In genomic region chr7:105790996-105791395, GRCh38 we compare ENCODE assay signal across 18 cellular contexts.
"Had no signal": no experiment of that assay in that cellular context is flagged by ENCODE, and none has a peak within 500 bp of the region (broad histone marks: within the 10 kb centered on the region; RNA-seq: fewer than 3 reads in every experiment).

No MANE protein-coding gene starts in this region.

- H3K4me3 Mint-ChIP-seq: activated B cell treated with CpG ODN at 0.5 μM for 24 hours; activated CD4-positive, alpha-beta T cell treated with anti-CD3 and anti-CD28 coated beads, Interleukin-2, amount 10 ng/mL, durations not matched to agents 24 days and 14 days; activated naive CD4-positive, alpha-beta T cell treated with anti-CD3 and anti-CD28 coated beads, Interleukin-2, amount 10 ng/mL, durations not matched to agents 7 days and 5 days; endodermal cell; immature natural killer cell; natural killer cell treated with Interleukin-12 subunit alpha and Interleukin-12 subunit beta and Interleukin-15 and Interleukin-18, amount 100 ng/mL, for 72 hours had no signal

- H3K4me3 ChIP-seq: esophagus muscularis mucosa, thyroid gland, vagina had no signal

- H3K36me3 ChIP-seq: thyroid gland, vagina had no signal

- ATAC-seq: natural killer cell treated with Interleukin-12 subunit alpha and Interleukin-12 subunit beta and Interleukin-15 and Interleukin-18, amount 100 ng/mL, for 72 hours had no signal

- H3K27ac Mint-ChIP-seq: activated B cell treated with CpG ODN at 0.5 μM for 24 hours; activated CD4-positive, alpha-beta T cell treated with anti-CD3 and anti-CD28 coated beads, Interleukin-2, amount 10 ng/mL, durations not matched to agents 24 days and 14 days; activated naive CD4-positive, alpha-beta T cell treated with anti-CD3 and anti-CD28 coated beads, Interleukin-2, amount 10 ng/mL, durations not matched to agents 7 days and 5 days; activated T-helper 2 cell treated with anti-CD3 and anti-CD28 coated beads, Interferon-gamma antibody, Interleukin-2, Interleukin-4, amounts not matched to agents 10 μg/mL and 5 μg/mL and 100 μg/mL, durations not matched to agents 14 hours and 24 hours and 36 hours; endodermal cell had no signal

- H3K4me1 Mint-ChIP-seq: activated CD4-positive, alpha-beta T cell treated with anti-CD3 and anti-CD28 coated beads, Interleukin-2, amount 10 ng/mL, durations not matched to agents 24 days and 14 days; activated naive CD4-positive, alpha-beta T cell treated with anti-CD3 and anti-CD28 coated beads, Interleukin-2, amount 10 ng/mL, durations not matched to agents 7 days and 5 days had no signal

- DNase-seq: activated B cell treated with CpG ODN at 0.5 μM for 24 hours; activated CD4-positive, alpha-beta T cell treated with anti-CD3 and anti-CD28 coated beads, Interleukin-2, amount 10 ng/mL, durations not matched to agents 24 days and 14 days; activated CD8-positive, alpha-beta memory T cell treated with anti-CD3 and anti-CD28 coated beads for 24 hours; activated naive CD4-positive, alpha-beta T cell treated with anti-CD3 and anti-CD28 coated beads, Interleukin-2, amount 10 ng/mL, durations not matched to agents 7 days and 5 days; caudate nucleus; dermis blood vessel endothelial cell; endodermal cell; glutamatergic neuron; immature natural killer cell; stimulated activated CD4-positive, alpha-beta T cell treated with anti-CD3 and anti-CD28 coated beads, Interleukin-4, amount 100 ng/mL, for 1 hour; stimulated activated CD8-positive, alpha-beta memory T cell treated with anti-CD3 and anti-CD28 coated beads, Interleukin-4, amount 100 ng/mL, for 48 hours; T-helper 2 cell; thyroid gland had no signal

- H3K27me3 Mint-ChIP-seq: activated B cell treated with CpG ODN at 0.5 μM for 24 hours; natural killer cell treated with Interleukin-12 subunit alpha and Interleukin-12 subunit beta and Interleukin-15 and Interleukin-18, amount 100 ng/mL, for 72 hours had no signal

- FAIRE-seq: TTC549 had no signal

- H3K27me3 ChIP-seq: esophagus muscularis mucosa, thyroid gland, vagina had no signal

- H3K27ac ChIP-seq: esophagus muscularis mucosa, thyroid gland, vagina had no signal

- H3K9me3 Mint-ChIP-seq: activated B cell treated with CpG ODN at 0.5 μM for 24 hours; activated CD4-positive, alpha-beta T cell treated with anti-CD3 and anti-CD28 coated beads, Interleukin-2, amount 10 ng/mL, durations not matched to agents 24 days and 14 days; activated naive CD4-positive, alpha-beta T cell treated with anti-CD3 and anti-CD28 coated beads, Interleukin-2, amount 10 ng/mL, durations not matched to agents 7 days and 5 days; activated T-helper 2 cell treated with anti-CD3 and anti-CD28 coated beads, Interferon-gamma antibody, Interleukin-2, Interleukin-4, amounts not matched to agents 10 μg/mL and 5 μg/mL and 100 μg/mL, durations not matched to agents 14 hours and 24 hours and 36 hours; endodermal cell; immature natural killer cell; natural killer cell treated with Interleukin-12 subunit alpha and Interleukin-12 subunit beta and Interleukin-15 and Interleukin-18, amount 100 ng/mL, for 72 hours had no signal

- H3K9me3 ChIP-seq: esophagus muscularis mucosa, thyroid gland, vagina had no signal

- H3K36me3 Mint-ChIP-seq: activated naive CD4-positive, alpha-beta T cell treated with anti-CD3 and anti-CD28 coated beads, Interleukin-2, amount 10 ng/mL, durations not matched to agents 7 days and 5 days; natural killer cell treated with Interleukin-12 subunit alpha and Interleukin-12 subunit beta and Interleukin-15 and Interleukin-18, amount 100 ng/mL, for 72 hours had no signal

- H3K4me1 ChIP-seq: thyroid gland had no signal
